Comparison of ENCODE assay signal across 14 cellular contexts in genomic region chr16:82331974-82332750, GRCh38.
DNase-seq lines count a peak whose midpoint lies in the region; ATAC-seq, FAIRE-seq and TF ChIP-seq lines count a peak whose summit lies in the region.
"Had no signal": no experiment of that assay in that cellular context is flagged by ENCODE, and none has a peak within 500 bp of the region (broad histone marks: within the 10 kb centered on the region; RNA-seq: fewer than 3 reads in every experiment).

No MANE protein-coding gene starts in this region.

- H3K27me3 ChIP-seq in right atrium auricular region (no peaks in the 10 kb centered on the region), endodermal cell (ENCODE audit: control insufficient read depth, insufficient read depth, low read length, poor library complexity, severe bottlenecking) (no peaks in the 10 kb centered on the region), GM23248 (replicated peaks; ENCODE audit: insufficient read depth) (0 out of 2 replicates have a peak, but pooled peaks cover 4% of the 10 kb centered on the region)

- H3K9me2 ChIP-seq in GM23248 (ENCODE audit: insufficient read depth) = no peaks in the 10 kb centered on the region

- intact Hi-C loops in Right ventricle myocardium inferior (cut with DNase I) = no loop called here

- H3K4me2 ChIP-seq in GM23248 (ENCODE audit: unreplicated experiment) = no peak overlapping the region

- no peak overlapping the region for H3K4me3 Mint-ChIP-seq in endodermal cell
- H3K4me3 Mint-ChIP-seq: T-helper 2 cell treated with Interferon-gamma antibody and Interleukin-4, amounts not matched to agents 5 μg/mL and 100 μg/mL, for 36 hours had no signal

- H3K27ac ChIP-seq in right atrium auricular region (no peak overlapping the region), endodermal cell (ENCODE audit: low read depth, low read length) (no peak overlapping the region), GM23248 (no peak overlapping the region)

- no peaks in the 10 kb centered on the region for H3K79me2 ChIP-seq in GM23248 (ENCODE audit: insufficient read depth)

- FAIRE-seq in GM12891 (lab: Jason Lieb, UNC) = no peak
- FAIRE-seq: H1, RCC 7860 had no signal

- 74 to 89% methylated on average over 6 of the region's 6 CpGs for WGBS in endodermal cell (ENCODE audit: insufficient coverage in 1 of 2, insufficient read length in 1 of 2), 2 experiments
- WGBS in GM23248 (ENCODE audit: low coverage in 1 of 2, low lambda C conversion rate in 2 of 2, missing lambda C conversion rate in 2 of 2), 2 experiments = 35 to 39% methylated on average over 6 of the region's 6 CpGs

- no peak overlapping the region for H3K27ac Mint-ChIP-seq in endodermal cell
- H3K27ac Mint-ChIP-seq: T-helper 2 cell treated with Interferon-gamma antibody and Interleukin-4, amounts not matched to agents 5 μg/mL and 100 μg/mL, for 36 hours had no signal

- in situ Hi-C loops in GM23248 (cut with MboI) = no loop called here

- TF ChIP-seq CTCF in right atrium auricular region (IDR thresholded peaks at IDR 0.05) (no peak), endodermal cell (conservative IDR thresholded peaks at IDR 0.05) (no peak)

- no peaks in the 10 kb centered on the region for H4K20me1 ChIP-seq in GM23248 (ENCODE audit: insufficient read depth)

- H2AFZ ChIP-seq in GM23248 = no peak overlapping the region

- peaks cover 6% of the 10 kb centered on the region for H3K9me3 Mint-ChIP-seq in endodermal cell
- H3K9me3 Mint-ChIP-seq: T-helper 2 cell treated with Interferon-gamma antibody and Interleukin-4, amounts not matched to agents 5 μg/mL and 100 μg/mL, for 36 hours had no signal

- H3K27me3 Mint-ChIP-seq in endodermal cell (ENCODE audit: insufficient read depth) = peaks cover 73% of the 10 kb centered on the region

- peaks cover 38% of the 10 kb centered on the region for H3K4me1 Mint-ChIP-seq in endodermal cell

- no peaks in the 10 kb centered on the region for H3K36me3 ChIP-seq in right atrium auricular region
- no peaks in the 10 kb centered on the region for H3K36me3 ChIP-seq in endodermal cell (ENCODE audit: control insufficient read depth, insufficient read depth, low read length)
- H3K36me3 ChIP-seq in GM23248 (ENCODE audit: low read depth) = no peaks in the 10 kb centered on the region

- H3K9ac ChIP-seq in endodermal cell (ENCODE audit: extremely low read depth, low read length, poor library complexity, severe bottlenecking) = no peak overlapping the region
- no peak overlapping the region for H3K9ac ChIP-seq in GM23248

- no peak for TF ChIP-seq POLR2A in GM12891 (IDR thresholded peaks at IDR 0.05; ENCODE audit: low read depth, low read length)

- H3K4me3 ChIP-seq in right atrium auricular region = no peak overlapping the region
- no peak overlapping the region for H3K4me3 ChIP-seq in endodermal cell (ENCODE audit: low read length)
- no peak overlapping the region for H3K4me3 ChIP-seq in GM23248

- H3K4me1 ChIP-seq in right atrium auricular region (no peaks in the 10 kb centered on the region), endodermal cell (ENCODE audit: control insufficient read depth, insufficient read depth, low read length) (peaks cover 9% of the 10 kb centered on the region), GM23248 (ENCODE audit: insufficient read depth) (no peaks in the 10 kb centered on the region)

- ATAC-seq in Right ventricle myocardium inferior = no peak
- no peak for ATAC-seq in HG03135 (IDR thresholded peaks at IDR 0.05; ENCODE audit: unreplicated experiment)

- H3K36me3 Mint-ChIP-seq in endodermal cell (ENCODE audit: low read depth) = no peaks in the 10 kb centered on the region

- peak; percentile 57 for DNase-seq in Right ventricle myocardium inferior (ENCODE audit: missing footprints)
- no peak for DNase-seq in right atrium auricular region (ENCODE audit: low spot score)
- DNase-seq in NCI-H345 treated with DMSO at 0.1 percent for 48 hours (lab: John Stamatoyannopoulos, UW; ENCODE audit: unreplicated experiment) = peak; percentile 26
- peak; percentile 53 for DNase-seq in endodermal cell
- no peak for DNase-seq in GM23248
- DNase-seq in GM12891 (ENCODE audit: insufficient read length, low spot score) = no peak
- DNase-seq in SKM-1 treated with dmso at 0.1 percent for 144 hours (lab: John Stamatoyannopoulos, UW; ENCODE audit: unreplicated experiment) = no peak
- DNase-seq: MM.1S, NCI-H187 treated with DMSO at 0.1 percent for 48 hours, NCI-H82 had no signal

- H3K9me3 ChIP-seq in right atrium auricular region (no peaks in the 10 kb centered on the region), endodermal cell (ENCODE audit: control insufficient read depth, low read length) (peaks cover 7% of the 10 kb centered on the region), GM23248 (ENCODE audit: low read depth) (no peaks in the 10 kb centered on the region)

- H3F3A ChIP-seq in GM23248 (ENCODE audit: insufficient read depth) = no peaks in the 10 kb centered on the region

TF ChIP-seq in GM12891, 5 proteins besides CTCF, POLR2A, EP300 and RAD21:
- TF ChIP-seq SPI1 (IDR thresholded peaks at IDR 0.05; ENCODE audit: low read depth, low read length) (no peak), POLR2AphosphoS5 (IDR thresholded peaks at IDR 0.05; ENCODE audit: low read depth, low read length) (no peak), PAX5 (IDR thresholded peaks at IDR 0.05; ENCODE audit: insufficient read depth, low read length, severe bottlenecking) (no peak), POU2F2 (IDR thresholded peaks at IDR 0.05; ENCODE audit: low read depth, low read length) (no peak), TAF1 (IDR thresholded peaks at IDR 0.05; ENCODE audit: low read depth, low read length) (no peak)
TF ChIP-seq in GM12891: peak in this region for 0.

Comparison
In these comparisons a context has a peak if more than half of its experiments do, and no peak if none do; other contexts are left out.
1. DNase-seq: peak in Right ventricle myocardium inferior (single experiment), NCI-H345 treated with DMSO at 0.1 percent for 48 hours (single experiment) and endodermal cell (single experiment); none in right atrium auricular region (single experiment), GM23248 (single experiment), GM12891 (single experiment) and SKM-1 treated with dmso at 0.1 percent for 144 hours (single experiment).